ENCODE assay signal across 21 cellular contexts in genomic region chr19:33316521-33317284, GRCh38. TPM values are rescaled to one million over a fixed set of nuclear protein-coding genes. Genes with fewer than 3 reads are reported as not detected.
DNase-seq lines count a peak whose midpoint lies in the region; ATAC-seq and TF ChIP-seq lines count a peak whose summit lies in the region.
"Had no signal": no experiment of that assay in that cellular context is flagged by ENCODE, and none has a peak within 500 bp of the region (broad histone marks: within the 10 kb centered on the region; RNA-seq: fewer than 3 reads in every experiment).

No MANE protein-coding gene starts in this region.

- H3K36me3 ChIP-seq in mesendoderm (ENCODE audit: control insufficient read depth, insufficient read depth, low read length) = no peaks in the 10 kb centered on the region
- H3K36me3 ChIP-seq: MG63 had no signal

- ATAC-seq in left colon (peak; percentile 85), T-cell (replicated peaks in 1 of 4) (no peak)

- no peak for TF ChIP-seq CTCF in progenitor cell of endocrine pancreas (IDR thresholded peaks at IDR 0.05; ENCODE audit: unreplicated experiment)

- CTCF ChIA-PET in T-cell (lab: Charles Lee) = interaction anchor here in 1 of 2 donors (0.5 kb wide), 1 partner anchor 66 kb away, joined by 3 read pairs; no protein-coding TSS in a partner anchor

- H3K4me1 ChIP-seq in mesendoderm (ENCODE audit: control insufficient read depth, low read depth, low read length) = no peaks in the 10 kb centered on the region

- H3K4ac ChIP-seq in mesendoderm (ENCODE audit: low read depth, low read length) = no peak overlapping the region

- H2AK5ac ChIP-seq in mesendoderm (ENCODE audit: low read length) = no peak overlapping the region

- no peak overlapping the region for H3K18ac ChIP-seq in mesendoderm (ENCODE audit: low read length)

- intact Hi-C loops in left colon (cut with DNase I, micrococcal nuclease) = no loop called here

- H3K4me3 ChIP-seq in mesendoderm (ENCODE audit: low read length) = no peak overlapping the region
- H3K4me3 ChIP-seq: MG63 had no signal

- DNase-seq in HuH-7.5 (ENCODE audit: low spot score) (peak; percentile 53), left colon (peak; percentile 40 to 71), progenitor cell of endocrine pancreas (ENCODE audit: low spot score, unreplicated experiment) (no peak), retina (no peak), inferior parietal cortex (ENCODE audit: extremely low spot score) (no peak), mesendoderm (no peak), T-cell (no peak)
- DNase-seq: CD4-positive, alpha-beta memory T cell; DMS79 treated with DMSO at 0.1 percent for 48 hours; GF-D8; HCEC 1CT; KG1; MG63; NCI-H1092 treated with DMSO at 0.1 percent for 48 hours; NCI-H187 treated with DMSO at 0.1 percent for 48 hours; NCI-H2171 treated with DMSO at 0.1 percent for 48 hours; NCI-H774; SIG-M5 had no signal

- H3K79me2 ChIP-seq in mesendoderm (ENCODE audit: control insufficient read depth, insufficient read depth, low read length) = no peaks in the 10 kb centered on the region

- no peak overlapping the region for H3K23ac ChIP-seq in mesendoderm (ENCODE audit: low read length)

- H2BK5ac ChIP-seq in mesendoderm (ENCODE audit: low read length) = no peak overlapping the region

- no peak overlapping the region for H3K4me2 ChIP-seq in mesendoderm (ENCODE audit: low read length)

- H3K36me3 Mint-ChIP-seq in progenitor cell of endocrine pancreas (ENCODE audit: insufficient read depth) (peaks cover 5% of the 10 kb centered on the region), T-cell (no peaks in the 10 kb centered on the region)

- no peak overlapping the region for H4K8ac ChIP-seq in mesendoderm (ENCODE audit: low read depth, low read length)

- WGBS in mesendoderm (ENCODE audit: extremely low coverage, insufficient coverage, low lambda C conversion rate) = no CpG with 5 or more reads among the region's 10 CpGs

- POLR2A ChIA-PET in T-cell (lab: Charles Lee) = no interaction called here

- H3K27me3 ChIP-seq in mesendoderm (ENCODE audit: insufficient read depth, low read length, poor library complexity) = no peaks in the 10 kb centered on the region

- H3K27me3 Mint-ChIP-seq in progenitor cell of endocrine pancreas (no peaks in the 10 kb centered on the region), T-cell (peaks cover 16 to 19% of the 10 kb centered on the region in 2 donors)

- H3K27ac Mint-ChIP-seq in progenitor cell of endocrine pancreas (peak overlapping the region; percentile 42), T-cell (no peak overlapping the region)
- H3K27ac Mint-ChIP-seq: B cell; CD4-positive, alpha-beta memory T cell had no signal

- no peaks in the 10 kb centered on the region for H3K79me1 ChIP-seq in mesendoderm (ENCODE audit: low read length)

- H3K9me3 Mint-ChIP-seq in progenitor cell of endocrine pancreas (ENCODE audit: low read depth) (peaks cover 13% of the 10 kb centered on the region), T-cell (peaks cover 4 to 15% (median 6%) of the 10 kb centered on the region in 3 donors)

- H3K4me1 Mint-ChIP-seq in progenitor cell of endocrine pancreas (ENCODE audit: low read depth) (peaks cover 5% of the 10 kb centered on the region), T-cell (no peaks in the 10 kb centered on the region)
- H3K4me1 Mint-ChIP-seq: B cell; CD4-positive, alpha-beta memory T cell had no signal

- H3K27ac ChIP-seq in mesendoderm (ENCODE audit: low read depth, low read length) = no peak overlapping the region
- H3K27ac ChIP-seq: HL-60 had no signal

- H3K4me3 Mint-ChIP-seq in progenitor cell of endocrine pancreas (ENCODE audit: low read depth) (no peak overlapping the region), T-cell (no peak overlapping the region)
- H3K4me3 Mint-ChIP-seq: B cell; CD4-positive, alpha-beta memory T cell had no signal

- no peak overlapping the region for H2BK120ac ChIP-seq in mesendoderm (ENCODE audit: low read depth, low read length)

- H4K5ac ChIP-seq in mesendoderm (ENCODE audit: low read length) = no peak overlapping the region

- no peak overlapping the region for H3K56ac ChIP-seq in mesendoderm (ENCODE audit: low read length)

- H3K9ac ChIP-seq in mesendoderm (ENCODE audit: low read length) = no peak overlapping the region

- no peak overlapping the region for H2BK15ac ChIP-seq in mesendoderm (replicated peaks; ENCODE audit: low read depth)

RNA-seq across cellular contexts. Expression of gene CEBPA, which starts 14.4 kb away (rescaled TPM):
- total RNA-seq in left colon (10 to 100 TPM; 70.6 to 73.5 TPM), progenitor cell of endocrine pancreas (12.3 and 12.5 TPM in 2 replicates), T-cell (1 to 10 TPM; 1.1 to 2.1 (median 1.8) TPM)
- polyA plus RNA-seq in mesendoderm (2013, experiment 1 of 2) = 0.55 TPM
- polyA plus RNA-seq in mesendoderm (2013, experiment 2 of 2) = 0.62 TPM
- total RNA-seq: RPMI7951 had no signal

RNA-seq across cellular contexts. Expression of gene CEBPG, which starts 56.8 kb away (rescaled TPM):
- total RNA-seq in left colon = 10 to 100 TPM; 70.1 to 73.2 TPM
- total RNA-seq in progenitor cell of endocrine pancreas = 33.6 and 35.3 TPM in 2 replicates
- 19.1 TPM for polyA plus RNA-seq in mesendoderm (2013, experiment 1 of 2)
- polyA plus RNA-seq in mesendoderm (2013, experiment 2 of 2) = 19.3 TPM
- 10 to 100 TPM; 15.9 to 27.1 (median 25.1) TPM for total RNA-seq in T-cell

Comparison
In these comparisons a context has a peak if more than half of its experiments do, and no peak if none do; other contexts are left out.
1. DNase-seq: peak in HuH-7.5 (single experiment) and left colon (2 of 2); none in progenitor cell of endocrine pancreas (single experiment), retina (single experiment), inferior parietal cortex (single experiment), mesendoderm (single experiment) and T-cell (0 of 34).